In the genomic region with DNA sequence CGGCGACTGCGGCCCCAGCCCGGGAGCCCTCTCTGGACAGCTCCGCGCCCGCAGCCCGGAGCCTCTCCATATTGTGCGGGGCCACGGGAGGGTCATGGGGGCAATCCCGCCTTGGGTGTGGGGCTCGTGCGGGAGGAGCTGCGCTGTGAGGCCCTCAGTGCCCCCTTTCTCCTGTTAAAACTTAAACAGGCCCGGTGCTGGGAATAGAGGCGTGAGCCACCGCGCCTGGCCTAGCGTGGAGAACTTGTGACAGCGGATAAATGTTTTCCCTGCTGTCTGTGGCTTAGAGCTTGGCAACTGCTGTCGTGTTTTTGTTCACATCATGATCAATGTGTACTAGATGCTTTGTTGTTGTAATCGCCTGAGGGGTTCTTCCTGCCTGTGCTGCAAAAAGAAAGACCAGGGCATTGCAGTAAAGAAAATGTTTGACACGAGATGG, we compare ENCODE assay signal across 1 cellular context.
A peak's percentile ranks its signal among the peaks of the same experiment; 100 is the strongest.
TF ChIP-seq lines count a peak whose summit lies in the region.

No MANE protein-coding gene starts in this region.

TF ChIP-seq in WTC11, 78 proteins besides CTCF, POLR2A, EP300 and RAD21 (continued from another document):
- TF ChIP-seq AFF4 (CRISPR knock-in tag; IDR thresholded peaks at IDR 0.05; ENCODE audit: borderline replicate concordance) (no peak), ZNF396 (CRISPR knock-in tag; IDR thresholded peaks at IDR 0.05; ENCODE audit: borderline replicate concordance) (no peak), JUN (CRISPR knock-in tag; IDR thresholded peaks at IDR 0.05) (no peak)
- TF ChIP-seq, protein P1, sequence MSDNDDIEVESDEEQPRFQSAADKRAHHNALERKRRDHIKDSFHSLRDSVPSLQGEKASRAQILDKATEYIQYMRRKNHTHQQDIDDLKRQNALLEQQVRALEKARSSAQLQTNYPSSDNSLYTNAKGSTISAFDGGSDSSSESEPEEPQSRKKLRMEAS (CRISPR knock-in tag; IDR thresholded peaks at IDR 0.05): peak; percentile 11; the same call in 1 of the 2 replicates
- TF ChIP-seq, protein P2, sequence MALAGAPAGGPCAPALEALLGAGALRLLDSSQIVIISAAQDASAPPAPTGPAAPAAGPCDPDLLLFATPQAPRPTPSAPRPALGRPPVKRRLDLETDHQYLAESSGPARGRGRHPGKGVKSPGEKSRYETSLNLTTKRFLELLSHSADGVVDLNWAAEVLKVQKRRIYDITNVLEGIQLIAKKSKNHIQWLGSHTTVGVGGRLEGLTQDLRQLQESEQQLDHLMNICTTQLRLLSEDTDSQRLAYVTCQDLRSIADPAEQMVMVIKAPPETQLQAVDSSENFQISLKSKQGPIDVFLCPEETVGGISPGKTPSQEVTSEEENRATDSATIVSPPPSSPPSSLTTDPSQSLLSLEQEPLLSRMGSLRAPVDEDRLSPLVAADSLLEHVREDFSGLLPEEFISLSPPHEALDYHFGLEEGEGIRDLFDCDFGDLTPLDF (CRISPR knock-in tag; IDR thresholded peaks at IDR 0.05): no peak
- TF ChIP-seq, protein P3, sequence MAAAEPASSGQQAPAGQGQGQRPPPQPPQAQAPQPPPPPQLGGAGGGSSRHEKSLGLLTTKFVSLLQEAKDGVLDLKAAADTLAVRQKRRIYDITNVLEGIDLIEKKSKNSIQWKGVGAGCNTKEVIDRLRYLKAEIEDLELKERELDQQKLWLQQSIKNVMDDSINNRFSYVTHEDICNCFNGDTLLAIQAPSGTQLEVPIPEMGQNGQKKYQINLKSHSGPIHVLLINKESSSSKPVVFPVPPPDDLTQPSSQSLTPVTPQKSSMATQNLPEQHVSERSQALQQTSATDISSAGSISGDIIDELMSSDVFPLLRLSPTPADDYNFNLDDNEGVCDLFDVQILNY (CRISPR knock-in tag; IDR thresholded peaks at IDR 0.05): no peak
